ENCODE assay signal across 8 cellular contexts in genomic region chr10:103758294-103758681, GRCh38.
DNase-seq lines count a peak whose midpoint lies in the region; ATAC-seq and TF ChIP-seq lines count a peak whose summit lies in the region.

No MANE protein-coding gene starts in this region.

- H3K4me1 ChIP-seq in ascending aorta (peaks cover 17 to 26% of the 10 kb centered on the region in 2 donors), urinary bladder (ENCODE audit: insufficient read depth) (no peaks in the 10 kb centered on the region), Peyer's patch (peaks cover 0 to 40% (median 3%) of the 10 kb centered on the region in 4 donors)

- TF ChIP-seq CTCF in ascending aorta (IDR thresholded peaks at IDR 0.05) (no peak), Peyer's patch (IDR thresholded peaks at IDR 0.05) (no peak)

- H3K4me3 ChIP-seq in ascending aorta (no peak overlapping the region), urinary bladder (ENCODE audit: low read depth, low read length) (no peak overlapping the region), Peyer's patch (no peak overlapping the region)

- TF ChIP-seq POLR2A in Peyer's patch (IDR thresholded peaks at IDR 0.05): no peak

- H3K9me3 ChIP-seq in ascending aorta (no peaks in the 10 kb centered on the region), Peyer's patch (no peaks in the 10 kb centered on the region)

- 62% methylated on average over 2 of the region's 2 CpGs for WGBS in urinary bladder

- peak; percentile 1 for ATAC-seq in Right ventricle myocardium superior (ENCODE audit: poor library complexity)
- no peak for ATAC-seq in Right ventricle myocardium inferior

- H3K27ac ChIP-seq in ascending aorta: peak overlapping the region; percentile 74 to 94
- H3K27ac ChIP-seq in layer of hippocampus (ENCODE audit: low read depth, low read length): peak overlapping the region; percentile 69
- peak overlapping the region; percentile 11 for H3K27ac ChIP-seq in urinary bladder (ENCODE audit: low read depth)
- H3K27ac ChIP-seq in Peyer's patch: peak overlapping the region in 2 of 4 donors; percentile 70 to 75

- DNase-seq in Right ventricle myocardium superior: no peak
- DNase-seq in Right ventricle myocardium inferior (ENCODE audit: missing footprints): no peak
- DNase-seq in ascending aorta (ENCODE audit: low spot score in 2 of 2): no peak
- no peak for DNase-seq in NOMO-1 treated with dmso at 0.1 percent for 144 hours (lab: John Stamatoyannopoulos, UW; ENCODE audit: unreplicated experiment)
- DNase-seq in Peyer's patch: no peak
- DNase-seq in NCI-H1092 treated with DMSO at 0.1 percent for 48 hours (lab: John Stamatoyannopoulos, UW): no peak

- intact Hi-C loops in Right ventricle myocardium superior (cut with DNase I): no loop called here
- intact Hi-C loops in Right ventricle myocardium inferior (cut with DNase I): loop anchor here (5.0 kb wide), 1 partner anchor 79 kb away; no protein-coding TSS in a partner anchor
- intact Hi-C loops in ascending aorta (cut with DNase I): no loop called here

- H3K36me3 ChIP-seq in ascending aorta (no peaks in the 10 kb centered on the region), urinary bladder (ENCODE audit: insufficient read depth) (no peaks in the 10 kb centered on the region), Peyer's patch (no peaks in the 10 kb centered on the region)

- no peaks in the 10 kb centered on the region for H3K27me3 ChIP-seq in ascending aorta
- H3K27me3 ChIP-seq in layer of hippocampus (ENCODE audit: control insufficient read depth, insufficient read depth, low read length): no peaks in the 10 kb centered on the region
- H3K27me3 ChIP-seq in Peyer's patch: no peaks in the 10 kb centered on the region
